ENCODE assay signal across 20 cellular contexts in genomic region chr4:86054676-86055075, GRCh38.
"Had no signal": no experiment of that assay in that cellular context is flagged by ENCODE, and none has a peak within 500 bp of the region (broad histone marks: within the 10 kb centered on the region; RNA-seq: fewer than 3 reads in every experiment).

No MANE protein-coding gene starts in this region.

- H2AFZ ChIP-seq: hepatocyte had no signal

- H3K9me3 ChIP-seq: gastrocnemius medialis, mucosa of descending colon, transverse colon had no signal

- H3K4me1 ChIP-seq: gastrocnemius medialis, transverse colon had no signal

- H3K79me2 ChIP-seq: hepatocyte had no signal

- H3K4me2 ChIP-seq: hepatocyte had no signal

- H3K27me3 ChIP-seq: brain microvascular endothelial cell, gastrocnemius medialis, hepatocyte, transverse colon had no signal

- H3K36me3 ChIP-seq: brain microvascular endothelial cell, gastrocnemius medialis, transverse colon had no signal

- DNase-seq: activated CD4-positive, alpha-beta T cell treated with anti-CD3 and anti-CD28 coated beads for 48 hours; activated CD8-positive, alpha-beta memory T cell treated with anti-CD3 and anti-CD28 coated beads, Interleukin-2, amount 50 U/mL, for 4 hours; activated CD8-positive, alpha-beta T cell treated with anti-CD3 and anti-CD28 coated beads for 36 hours; activated gamma-delta T cell treated with Interleukin-2 at 50 U/mL for 16 hours; activated naive CD8-positive, alpha-beta T cell treated with anti-CD3 and anti-CD28 coated beads, Interleukin-2, amount 10 ng/mL, durations not matched to agents 7 days and 5 days; brain microvascular endothelial cell; effector memory CD4-positive, alpha-beta T cell; gastrocnemius medialis; mammary epithelial cell; mucosa of descending colon; right cardiac atrium; small intestine; stimulated activated CD4-positive, alpha-beta T cell treated with anti-CD3 and anti-CD28 coated beads, Interleukin-4, amount 100 ng/mL, for 24 hours; stimulated activated naive CD4-positive, alpha-beta T cell treated with Interleukin-2 at 50 U/mL for 16 hours; T-helper 17 cell; transverse colon had no signal

- ATAC-seq: activated CD8-positive, alpha-beta T cell treated with anti-CD3 and anti-CD28 coated beads for 36 hours; gastrocnemius medialis; left lobe of liver; mucosa of descending colon; natural killer cell treated with Interleukin-12 subunit alpha and Interleukin-12 subunit beta and Interleukin-15 and Interleukin-18, amount 100 ng/mL, for 72 hours; right cardiac atrium; T-helper 17 cell; WTC11 had no signal

- H3K4me3 ChIP-seq: gastrocnemius medialis, hepatocyte, mucosa of descending colon, transverse colon had no signal

- H3K27ac ChIP-seq: brain microvascular endothelial cell, gastrocnemius medialis, hepatocyte, transverse colon had no signal
